ENCODE assay signal across 9 cellular contexts in the genomic region with DNA sequence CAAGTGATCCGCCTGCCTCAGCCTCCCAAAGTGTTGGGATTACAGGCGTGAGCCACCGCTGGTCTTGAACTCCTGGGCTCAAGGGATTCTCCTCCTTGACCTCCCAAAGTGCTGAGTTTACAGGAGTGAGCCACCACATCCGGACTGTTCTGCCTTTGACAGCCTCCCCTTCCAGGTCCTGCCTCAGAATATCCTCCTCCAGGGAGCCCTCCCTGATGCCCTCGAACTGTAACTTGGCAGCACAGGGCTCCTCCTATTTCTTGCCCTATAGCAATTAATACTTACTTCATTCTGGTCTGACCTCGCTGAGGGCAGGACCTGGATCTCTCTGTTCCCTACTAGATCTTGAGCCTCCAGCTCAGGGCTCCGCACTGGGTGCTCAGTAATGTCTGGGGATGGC. TPM values are rescaled to one million over a fixed set of nuclear protein-coding genes. Genes with fewer than 3 reads are reported as not detected.
"Had no signal": no experiment of that assay in that cellular context is flagged by ENCODE, and none has a peak within 500 bp of the region (broad histone marks: within the 10 kb centered on the region; RNA-seq: fewer than 3 reads in every experiment).

No MANE protein-coding gene starts in this region.

- H3K36me3 ChIP-seq: HAP-1 had no signal

- H3K9me3 ChIP-seq: HAP-1 had no signal

- H3K4me1 ChIP-seq: HAP-1 had no signal

- DNase-seq: GM23248, GOT3, H7, HFFc6, KBM-7 had no signal

- H3K4me3 ChIP-seq: GM23248, HAP-1 had no signal

- H3K9me3 Mint-ChIP-seq: HFFc6 had no signal

- H3K27ac ChIP-seq: GM23248, HL-60 had no signal

- H3K4me3 Mint-ChIP-seq: HFFc6 had no signal

- ATAC-seq: HCT116, HepG2 had no signal

- FAIRE-seq: HepG2 had no signal

- H3K27ac Mint-ChIP-seq: HFFc6 had no signal

- H3K9ac ChIP-seq: GM23248 had no signal

- H2AFZ ChIP-seq: GM23248 had no signal

RNA-seq across cellular contexts. Expression of a gene that starts 5.9 kb away (rescaled TPM):
- total RNA-seq: HepG2 had no signal

RNA-seq across cellular contexts. Expression of a gene that starts 7.5 kb away (rescaled TPM):
- total RNA-seq: GM23248 had no signal
